Comparison of ENCODE assay signal across 27 cellular contexts in genomic region chr12:23534196-23534595, GRCh38.
"Had no signal": no experiment of that assay in that cellular context is flagged by ENCODE, and none has a peak within 500 bp of the region (broad histone marks: within the 10 kb centered on the region; RNA-seq: fewer than 3 reads in every experiment).

No MANE protein-coding gene starts in this region.

- H3K27ac ChIP-seq: foreskin keratinocyte, heart left ventricle, neural progenitor cell, thyroid gland, WERI-Rb-1 had no signal

- H3K9me3 ChIP-seq: heart left ventricle, thyroid gland had no signal

- H3K4me1 Mint-ChIP-seq: activated CD4-positive, alpha-beta T cell treated with anti-CD3 and anti-CD28 coated beads, Interleukin-2, amount 10 ng/mL, durations not matched to agents 7 days and 5 days; activated naive CD4-positive, alpha-beta T cell treated with anti-CD3 and anti-CD28 coated beads, Interleukin-2, amount 50 U/mL, for 24 hours; activated naive CD8-positive, alpha-beta T cell treated with anti-CD3 and anti-CD28 coated beads, Interleukin-2, amount 50 U/mL, for 24 hours; immature natural killer cell; naive thymus-derived CD8-positive, alpha-beta T cell; neural progenitor cell; T-helper 17 cell had no signal

- ATAC-seq: activated CD8-positive, alpha-beta T cell treated with anti-CD3 and anti-CD28 coated beads for 36 hours; activated naive CD8-positive, alpha-beta T cell treated with anti-CD3 and anti-CD28 coated beads, Interleukin-2, amount 50 U/mL, for 24 hours; foreskin keratinocyte; heart left ventricle; left colon; naive thymus-derived CD8-positive, alpha-beta T cell; right cardiac atrium; T-helper 17 cell had no signal

- H3K27ac Mint-ChIP-seq: activated CD4-positive, alpha-beta T cell treated with anti-CD3 and anti-CD28 coated beads, Interleukin-2, amount 10 ng/mL, durations not matched to agents 7 days and 5 days; activated CD8-positive, alpha-beta T cell treated with anti-CD3 and anti-CD28 coated beads for 36 hours; activated naive CD4-positive, alpha-beta T cell treated with anti-CD3 and anti-CD28 coated beads, Interleukin-2, amount 50 U/mL, for 24 hours; activated naive CD8-positive, alpha-beta T cell treated with anti-CD3 and anti-CD28 coated beads, Interleukin-2, amount 50 U/mL, for 24 hours; activated T-helper 2 cell treated with anti-CD3 and anti-CD28 coated beads, Interferon-gamma antibody, Interleukin-2, Interleukin-4, amounts not matched to agents 10 μg/mL and 5 μg/mL and 100 μg/mL, durations not matched to agents 14 hours and 24 hours and 36 hours; immature natural killer cell; memory B cell; naive thymus-derived CD8-positive, alpha-beta T cell; neural progenitor cell; stimulated activated naive CD8-positive, alpha-beta T cell treated with anti-CD3 and anti-CD28 coated beads, Interleukin-15, Interleukin-2, amounts not matched to agents 100 ng/mL and 50 ng/mL, for 24 hours; T-helper 17 cell had no signal

- H3K4me3 Mint-ChIP-seq: activated CD4-positive, alpha-beta T cell treated with anti-CD3 and anti-CD28 coated beads, Interleukin-2, amount 10 ng/mL, durations not matched to agents 7 days and 5 days; activated CD8-positive, alpha-beta T cell treated with anti-CD3 and anti-CD28 coated beads for 36 hours; activated naive CD4-positive, alpha-beta T cell treated with anti-CD3 and anti-CD28 coated beads, Interleukin-2, amount 50 U/mL, for 24 hours; activated naive CD8-positive, alpha-beta T cell treated with anti-CD3 and anti-CD28 coated beads, Interleukin-2, amount 50 U/mL, for 24 hours; immature natural killer cell; memory B cell; naive thymus-derived CD8-positive, alpha-beta T cell; neural progenitor cell; stimulated activated naive CD8-positive, alpha-beta T cell treated with anti-CD3 and anti-CD28 coated beads, Interleukin-15, Interleukin-2, amounts not matched to agents 100 ng/mL and 50 ng/mL, for 24 hours; T-helper 17 cell had no signal

- H3K27me3 Mint-ChIP-seq: activated CD4-positive, alpha-beta T cell treated with anti-CD3 and anti-CD28 coated beads, Interleukin-2, amount 10 ng/mL, durations not matched to agents 7 days and 5 days; activated CD8-positive, alpha-beta T cell treated with anti-CD3 and anti-CD28 coated beads for 36 hours; activated naive CD4-positive, alpha-beta T cell treated with anti-CD3 and anti-CD28 coated beads, Interleukin-2, amount 50 U/mL, for 24 hours; activated naive CD8-positive, alpha-beta T cell treated with anti-CD3 and anti-CD28 coated beads, Interleukin-2, amount 50 U/mL, for 24 hours; memory B cell; naive thymus-derived CD8-positive, alpha-beta T cell; stimulated activated naive CD8-positive, alpha-beta T cell treated with anti-CD3 and anti-CD28 coated beads, Interleukin-15, Interleukin-2, amounts not matched to agents 100 ng/mL and 50 ng/mL, for 24 hours; T-helper 17 cell had no signal

- H3K4me1 ChIP-seq: heart left ventricle, neural progenitor cell, thyroid gland had no signal

- H3K27me3 ChIP-seq: foreskin keratinocyte, heart left ventricle, neural progenitor cell, thyroid gland had no signal

- FAIRE-seq: endothelial cell of umbilical vein, kidney had no signal

- H3K4me2 ChIP-seq: neural progenitor cell had no signal

- H3K36me3 ChIP-seq: heart left ventricle, thyroid gland, WERI-Rb-1 had no signal

- DNase-seq: activated CD4-positive, alpha-beta T cell treated with anti-CD3 and anti-CD28 coated beads for 1 hour; activated CD4-positive, alpha-beta T cell treated with anti-CD3 and anti-CD28 coated beads, Interleukin-2, amount 10 ng/mL, durations not matched to agents 7 days and 5 days; activated CD8-positive, alpha-beta T cell treated with anti-CD3 and anti-CD28 coated beads for 36 hours; activated naive CD8-positive, alpha-beta T cell treated with anti-CD3 and anti-CD28 coated beads, Interleukin-2, amount 50 U/mL, for 24 hours; activated T-cell treated with anti-CD3 and anti-CD28 coated beads, Interleukin-2, amount 50 U/mL, for 48 hours; amygdala; caudate nucleus; foreskin keratinocyte; heart left ventricle; hypothalamus; immature natural killer cell; kidney; left colon; midbrain; naive thymus-derived CD8-positive, alpha-beta T cell; right cardiac atrium; stimulated activated CD4-positive, alpha-beta T cell treated with anti-CD3 and anti-CD28 coated beads, Interleukin-2, amount 100 ng/mL, for 48 hours; T-helper 17 cell; T1000; thyroid gland; WERI-Rb-1 had no signal

- H2AFZ ChIP-seq: neural progenitor cell had no signal

- H3K9me3 Mint-ChIP-seq: activated naive CD4-positive, alpha-beta T cell treated with anti-CD3 and anti-CD28 coated beads, Interleukin-2, amount 50 U/mL, for 24 hours; memory B cell; neural progenitor cell; stimulated activated naive CD8-positive, alpha-beta T cell treated with anti-CD3 and anti-CD28 coated beads, Interleukin-15, Interleukin-2, amounts not matched to agents 100 ng/mL and 50 ng/mL, for 24 hours had no signal

- H3K36me3 Mint-ChIP-seq: activated naive CD4-positive, alpha-beta T cell treated with anti-CD3 and anti-CD28 coated beads, Interleukin-2, amount 50 U/mL, for 24 hours; naive thymus-derived CD8-positive, alpha-beta T cell had no signal

- H3K4me3 ChIP-seq: heart left ventricle, neural progenitor cell, thyroid gland had no signal

- H3K9ac ChIP-seq: neural progenitor cell had no signal
